ENCODE assay signal across 8 cellular contexts in the genomic region with DNA sequence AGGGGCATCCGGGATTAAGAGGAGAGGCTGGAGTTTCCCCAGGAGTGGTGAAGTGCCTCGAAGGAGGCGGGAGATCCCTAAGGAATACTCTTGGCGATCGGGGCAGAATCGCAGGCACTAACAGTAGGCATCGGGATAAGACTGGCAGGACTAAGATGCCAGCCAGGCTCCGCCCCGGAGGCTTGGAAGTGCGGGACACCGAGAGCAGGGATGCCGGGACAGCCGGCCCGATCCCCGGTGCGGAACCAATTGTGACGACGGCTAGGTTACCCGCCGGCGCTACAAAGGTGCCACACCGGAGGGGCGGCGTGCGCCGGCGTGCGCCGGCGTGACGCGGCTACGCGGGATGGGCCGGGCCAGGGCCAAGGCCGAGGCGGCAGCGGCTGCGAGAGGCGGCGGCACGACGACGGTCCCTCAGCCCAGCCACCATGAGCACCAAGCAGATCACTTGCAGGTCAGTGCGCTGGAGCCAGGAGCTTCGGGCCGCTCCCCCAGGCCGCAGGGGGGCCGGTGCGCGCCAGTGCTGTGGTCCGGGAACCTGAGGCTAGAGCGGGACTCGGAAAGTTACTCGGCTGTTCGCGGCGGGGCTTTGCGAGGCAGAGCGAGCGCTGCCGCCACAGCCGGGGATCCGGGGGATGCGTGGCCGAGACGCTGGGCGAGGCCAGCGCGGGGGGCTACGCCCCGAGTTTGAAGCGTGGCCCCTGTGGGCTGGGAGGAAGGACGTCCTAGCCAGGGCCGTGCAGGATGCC. TPM values are rescaled to one million over a fixed set of nuclear protein-coding genes. Genes with fewer than 3 reads are reported as not detected.
A peak's percentile ranks its signal among the peaks of the same experiment; 100 is the strongest.
DNase-seq lines count a peak whose midpoint lies in the region; ATAC-seq and TF ChIP-seq lines count a peak whose summit lies in the region.

A gene with protein sequence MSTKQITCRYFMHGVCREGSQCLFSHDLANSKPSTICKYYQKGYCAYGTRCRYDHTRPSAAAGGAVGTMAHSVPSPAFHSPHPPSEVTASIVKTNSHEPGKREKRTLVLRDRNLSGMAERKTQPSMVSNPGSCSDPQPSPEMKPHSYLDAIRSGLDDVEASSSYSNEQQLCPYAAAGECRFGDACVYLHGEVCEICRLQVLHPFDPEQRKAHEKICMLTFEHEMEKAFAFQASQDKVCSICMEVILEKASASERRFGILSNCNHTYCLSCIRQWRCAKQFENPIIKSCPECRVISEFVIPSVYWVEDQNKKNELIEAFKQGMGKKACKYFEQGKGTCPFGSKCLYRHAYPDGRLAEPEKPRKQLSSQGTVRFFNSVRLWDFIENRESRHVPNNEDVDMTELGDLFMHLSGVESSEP (plus strand): TSS at position 365 of the 749 bp plus-strand sequence. CDS start 64 bp downstream, at position 429.

- peak; percentile 64 for ATAC-seq in GM21447 (IDR thresholded peaks at IDR 0.05; ENCODE audit: unreplicated experiment)

- H3K27me3 ChIP-seq in HUES64 (ENCODE audit: insufficient read depth, low read length) (no peaks in the 10 kb centered on the region), Peyer's patch (no peaks in the 10 kb centered on the region), esophagus muscularis mucosa (peaks cover 0 to 30% (median 8%) of the 10 kb centered on the region in 4 donors)

- DNase-seq in DMS114 treated with DMSO at 0.1 percent for 48 hours (lab: John Stamatoyannopoulos, UW; ENCODE audit: unreplicated experiment) (peak; percentile 58), Peyer's patch (peak; percentile 71 to 96 (median 93)), esophagus muscularis mucosa (ENCODE audit: extremely low spot score) (peak; percentile 95), myocyte (ENCODE audit: low read depth) (peak; percentile 92)
- peak; percentile 93 to 94 for DNase-seq in activated T-cell treated with anti-CD3 and anti-CD28 coated beads, Interleukin-2, amount 50 U/mL, for 48 hours
- peak; percentile 73 to 76 for DNase-seq in stimulated activated CD8-positive, alpha-beta memory T cell treated with anti-CD3 and anti-CD28 coated beads, Interleukin-7, amount 100 ng/mL, for 48 hours (ENCODE audit: extremely low read depth in 1 of 2, low read depth in 1 of 2)

- intact Hi-C loops in esophagus muscularis mucosa (cut with DNase I) = loop anchor here (1.0 to 10.0 kb wide), 4 partner anchors 72 to 422 kb away; a partner anchor contains a TSS

- H3K4me1 ChIP-seq in HUES64 (ENCODE audit: insufficient read depth, low read length) (peaks cover 22% of the 10 kb centered on the region), Peyer's patch (peaks cover 0 to 48% (median 2%) of the 10 kb centered on the region in 4 donors), esophagus muscularis mucosa (peaks cover 47 to 60% (median 57%) of the 10 kb centered on the region in 4 donors)

- peak in 1 of 6 experiments; percentile 4 for TF ChIP-seq CTCF in Peyer's patch (IDR thresholded peaks at IDR 0.05)
- peak in 1 of 3 experiments; percentile 23 for TF ChIP-seq CTCF in esophagus muscularis mucosa (IDR thresholded peaks at IDR 0.05)

- H3K4me3 ChIP-seq in HUES64 (ENCODE audit: low read length) (peak within 1 kb of the TSS; percentile 68), Peyer's patch (peak within 1 kb of the TSS; percentile 71 to 91 (median 75)), esophagus muscularis mucosa (peak within 1 kb of the TSS; percentile 76 to 92 (median 89))

- H3K9ac ChIP-seq in HUES64 (ENCODE audit: low read depth, low read length) = peak within 1 kb of the TSS; percentile 90

- H3K36me3 ChIP-seq in HUES64 (ENCODE audit: insufficient read depth, low read length) (no peaks in the 10 kb centered on the region), Peyer's patch (no peaks in the 10 kb centered on the region), esophagus muscularis mucosa (no peaks in the 10 kb centered on the region)

- TF ChIP-seq EP300 in esophagus muscularis mucosa (IDR thresholded peaks at IDR 0.05) = no peak

- H3K9me3 ChIP-seq in HUES64 (ENCODE audit: insufficient read depth, low read depth, low read length) (no peaks in the 10 kb centered on the region), Peyer's patch (no peaks in the 10 kb centered on the region), esophagus muscularis mucosa (no peaks in the 10 kb centered on the region)

- WGBS in HUES64 = under 1% methylated on average over 75 of the region's 75 CpGs
- WGBS in esophagus muscularis mucosa = under 1% methylated on average over 59 of the region's 75 CpGs

- peak; percentile 98 for TF ChIP-seq POLR2A in Peyer's patch (IDR thresholded peaks at IDR 0.05)
- peak; percentile 95 for TF ChIP-seq POLR2A in esophagus muscularis mucosa (IDR thresholded peaks at IDR 0.05; ENCODE audit: low read depth)

- H3K27ac ChIP-seq in HUES64 (ENCODE audit: low read depth, low read length) (peak within 1 kb of the TSS; percentile 91), Peyer's patch (peak within 1 kb of the TSS; percentile 90 to 95 (median 94)), esophagus muscularis mucosa (replicated peaks in 1 of 4) (peak within 1 kb of the TSS; percentile 93 to 98 (median 96))

RNA-seq across cellular contexts. Expression of the gene that starts here (rescaled TPM):
- polyA plus RNA-seq in HUES64 (2013, experiment 1 of 2) = 14.0 TPM
- 17.4 TPM for polyA plus RNA-seq in HUES64 (2013, experiment 2 of 2)
- total RNA-seq in Peyer's patch (10 to 100 TPM; 21.5 to 28.9 (median 23.6) TPM), esophagus muscularis mucosa (10 to 100 TPM; 29.5 to 55.1 (median 38.0) TPM), myocyte (38.0 and 47.9 TPM in 2 replicates)
- 31.5 TPM for polyA plus RNA-seq in myocyte (2012)

Comparison
In these comparisons a context has a peak if more than half of its experiments do, and no peak if none do; other contexts are left out.
1. Peak in every context shown above with its lines: DNase-seq, ATAC-seq, H3K4me3 ChIP-seq and H3K27ac ChIP-seq.